ENCODE assay signal across 18 cellular contexts in genomic region chr7:32611201-32611691, GRCh38.
DNase-seq lines count a peak whose midpoint lies in the region; ATAC-seq and TF ChIP-seq lines count a peak whose summit lies in the region.
"Had no signal": no experiment of that assay in that cellular context is flagged by ENCODE, and none has a peak within 500 bp of the region (broad histone marks: within the 10 kb centered on the region; RNA-seq: fewer than 3 reads in every experiment).

No MANE protein-coding gene starts in this region.

- H3K9me3 Mint-ChIP-seq in activated T-cell treated with anti-CD3 and anti-CD28 coated beads, Interleukin-2, amount 50 U/mL, for 72 hours = no peaks in the 10 kb centered on the region
- H3K9me3 Mint-ChIP-seq: activated naive CD8-positive, alpha-beta T cell treated with anti-CD3 and anti-CD28 coated beads, Interleukin-2, amount 50 U/mL, for 24 hours; T-cell; type B pancreatic cell had no signal

- intact Hi-C loops in left ventricle myocardium inferior (cut with micrococcal nuclease) (no loop called here), sciatic nerve (cut with DNase I) (no loop called here), left colon (cut with DNase I, micrococcal nuclease) (no loop called here)

- H3K36me3 ChIP-seq in left ventricle myocardium inferior = no peaks in the 10 kb centered on the region
- H3K36me3 ChIP-seq: left lung, neural progenitor cell had no signal

- H3K4me3 Mint-ChIP-seq in activated T-cell treated with anti-CD3 and anti-CD28 coated beads, Interleukin-2, amount 50 U/mL, for 72 hours = no peak overlapping the region
- H3K4me3 Mint-ChIP-seq: activated naive CD8-positive, alpha-beta T cell treated with anti-CD3 and anti-CD28 coated beads, Interleukin-2, amount 50 U/mL, for 24 hours; neural progenitor cell; T-cell; type B pancreatic cell had no signal

- no peaks in the 10 kb centered on the region for H3K9me3 ChIP-seq in left ventricle myocardium inferior (replicated peaks)
- H3K9me3 ChIP-seq: left lung had no signal

- peak; percentile 93 for ATAC-seq in sciatic nerve
- no peak for ATAC-seq in left colon
- no peak for ATAC-seq in GM18519 (IDR thresholded peaks at IDR 0.05; ENCODE audit: low FRiP score, unreplicated experiment)
- no peak for ATAC-seq in activated T-cell treated with anti-CD3 and anti-CD28 coated beads, Interleukin-2, amount 50 U/mL, for 72 hours (replicated peaks in 1 of 2)
- ATAC-seq: activated naive CD8-positive, alpha-beta T cell treated with anti-CD3 and anti-CD28 coated beads, Interleukin-2, amount 50 U/mL, for 24 hours; left lung; T-cell had no signal

- no peaks in the 10 kb centered on the region for H3K27me3 ChIP-seq in left ventricle myocardium inferior (ENCODE audit: low read depth)
- H3K27me3 ChIP-seq: left lung, neural progenitor cell had no signal

- no peaks in the 10 kb centered on the region for H3K36me3 Mint-ChIP-seq in activated T-cell treated with anti-CD3 and anti-CD28 coated beads, Interleukin-2, amount 50 U/mL, for 72 hours (ENCODE audit: insufficient read depth in 2 of 2)
- H3K36me3 Mint-ChIP-seq: T-cell had no signal

- H3K4me1 Mint-ChIP-seq in activated T-cell treated with anti-CD3 and anti-CD28 coated beads, Interleukin-2, amount 50 U/mL, for 72 hours (ENCODE audit: low read depth) = no peaks in the 10 kb centered on the region
- H3K4me1 Mint-ChIP-seq: activated naive CD8-positive, alpha-beta T cell treated with anti-CD3 and anti-CD28 coated beads, Interleukin-2, amount 50 U/mL, for 24 hours; neural progenitor cell; T-cell had no signal

- H3K27ac ChIP-seq in left ventricle myocardium inferior (replicated peaks) = peak overlapping the region; percentile 76
- H3K27ac ChIP-seq: left lung, neural progenitor cell, PC-9 had no signal

- H3K27ac Mint-ChIP-seq in activated T-cell treated with anti-CD3 and anti-CD28 coated beads, Interleukin-2, amount 50 U/mL, for 72 hours = no peak overlapping the region
- H3K27ac Mint-ChIP-seq: activated naive CD8-positive, alpha-beta T cell treated with anti-CD3 and anti-CD28 coated beads, Interleukin-2, amount 50 U/mL, for 24 hours; neural progenitor cell; T-cell; type B pancreatic cell had no signal

- DNase-seq in COLO829 (ENCODE audit: low spot score) = peak; percentile 44
- DNase-seq in brain pericyte (ENCODE audit: low read depth, low spot score) = peak; percentile 91
- DNase-seq in left ventricle myocardium inferior = no peak
- DNase-seq in sciatic nerve (ENCODE audit: low spot score) = no peak
- no peak for DNase-seq in left colon
- no peak for DNase-seq in SIG-M5 (lab: John Stamatoyannopoulos, UW)
- no peak for DNase-seq in activated T-cell treated with anti-CD3 and anti-CD28 coated beads, Interleukin-2, amount 50 U/mL, for 72 hours
- DNase-seq: activated naive CD8-positive, alpha-beta T cell treated with anti-CD3 and anti-CD28 coated beads, Interleukin-2, amount 50 U/mL, for 24 hours; activated T-cell treated with anti-CD3 and anti-CD28 coated beads, Interleukin-2, amount 50 U/mL, for 1 hour; DMS 273 treated with DMSO at 0.1 percent for 48 hours; effector CD8-positive, alpha-beta T cell; left lung; NCI-H226; PC-9; T-cell had no signal

- peaks cover 23% of the 10 kb centered on the region for H3K4me1 ChIP-seq in left ventricle myocardium inferior
- H3K4me1 ChIP-seq: left lung, neural progenitor cell had no signal

- H3K4me3 ChIP-seq in left ventricle myocardium inferior = no peak overlapping the region
- H3K4me3 ChIP-seq: left lung, neural progenitor cell, PC-9 had no signal

- no peaks in the 10 kb centered on the region for H3K27me3 Mint-ChIP-seq in activated T-cell treated with anti-CD3 and anti-CD28 coated beads, Interleukin-2, amount 50 U/mL, for 72 hours (ENCODE audit: low read depth)
- H3K27me3 Mint-ChIP-seq: type B pancreatic cell had no signal

- no peak for TF ChIP-seq CTCF in left ventricle myocardium inferior (IDR thresholded peaks at IDR 0.05; ENCODE audit: borderline replicate concordance)

Comparison
In these comparisons a context has a peak if more than half of its experiments do, and no peak if none do; other contexts are left out.
1. DNase-seq: peak in COLO829 (single experiment) and brain pericyte (single experiment); none in left ventricle myocardium inferior (single experiment), sciatic nerve (single experiment), left colon (0 of 2), SIG-M5 (single experiment) and activated T-cell treated with anti-CD3 and anti-CD28 coated beads, Interleukin-2, amount 50 U/mL, for 72 hours (0 of 2).